ENCODE assay signal across 8 cellular contexts in genomic region chr5:132419517-132420468, GRCh38. TPM values are rescaled to one million over a fixed set of nuclear protein-coding genes. Genes with fewer than 3 reads are reported as not detected.
DNase-seq lines count a peak whose midpoint lies in the region; ATAC-seq and TF ChIP-seq lines count a peak whose summit lies in the region.

No MANE protein-coding gene starts in this region.

- TF ChIP-seq CTCF in astrocyte of the cerebellum (IDR thresholded peaks at IDR 0.05; ENCODE audit: low read depth, low read length, missing control alignments): peak; percentile 78

- no peaks in the 10 kb centered on the region for H3K9me3 ChIP-seq in right cardiac atrium (ENCODE audit: control insufficient read depth, low read length)

- peak overlapping the region; percentile 78 for H3K4me3 Mint-ChIP-seq in T-helper 1 cell treated with Interleukin-12 subunit alpha and Interleukin-12 subunit beta and Interleukin-4 antibody, amounts not matched to agents 30 μg/mL and 1 μg/mL, for 36 hours

- H3K4me1 Mint-ChIP-seq in T-helper 1 cell treated with Interleukin-12 subunit alpha and Interleukin-12 subunit beta and Interleukin-4 antibody, amounts not matched to agents 30 μg/mL and 1 μg/mL, for 36 hours (ENCODE audit: low read depth): peaks cover 78% of the 10 kb centered on the region

- H3K36me3 Mint-ChIP-seq in T-helper 1 cell treated with Interleukin-12 subunit alpha and Interleukin-12 subunit beta and Interleukin-4 antibody, amounts not matched to agents 30 μg/mL and 1 μg/mL, for 36 hours (ENCODE audit: low read depth): peaks cover 61% of the 10 kb centered on the region

- 27% methylated on average over 12 of the region's 12 CpGs for WGBS in right cardiac atrium

- H3K27me3 ChIP-seq in right cardiac atrium (ENCODE audit: control insufficient read depth, insufficient read depth): no peaks in the 10 kb centered on the region

- DNase-seq in AG08396 (ENCODE audit: low spot score) (peak; percentile 80), NCI-H128 (lab: John Stamatoyannopoulos, UW; ENCODE audit: unreplicated experiment) (peak; percentile 2), astrocyte of the cerebellum (ENCODE audit: low read depth) (peak; percentile 59), right cardiac atrium (peak; percentile 70 to 85 (median 83)), retina (peak; percentile 90)

- no peak overlapping the region for H3K4me3 ChIP-seq in astrocyte of the cerebellum (ENCODE audit: low read depth, low read length)
- no peak overlapping the region for H3K4me3 ChIP-seq in right cardiac atrium (ENCODE audit: low read length)

- peak overlapping the region; percentile 82 for H3K27ac ChIP-seq in right cardiac atrium (ENCODE audit: low read length)

- ATAC-seq in GM18907 (IDR thresholded peaks at IDR 0.05; ENCODE audit: unreplicated experiment) (peak; percentile 36), right cardiac atrium (peak; percentile 75 to 77), GM18858 (IDR thresholded peaks at IDR 0.05; ENCODE audit: unreplicated experiment) (no peak)

- intact Hi-C loops in right cardiac atrium (cut with DNase I): loop anchor here in 3 of 4 donors (2.0 to 10.0 kb wide), 3 partner anchors 55 to 75 kb away; no protein-coding TSS in a partner anchor

- H3K27me3 Mint-ChIP-seq in T-helper 1 cell treated with Interleukin-12 subunit alpha and Interleukin-12 subunit beta and Interleukin-4 antibody, amounts not matched to agents 30 μg/mL and 1 μg/mL, for 36 hours (ENCODE audit: low read depth): no peaks in the 10 kb centered on the region

- no peaks in the 10 kb centered on the region for H3K9me3 Mint-ChIP-seq in T-helper 1 cell treated with Interleukin-12 subunit alpha and Interleukin-12 subunit beta and Interleukin-4 antibody, amounts not matched to agents 30 μg/mL and 1 μg/mL, for 36 hours

- in situ Hi-C loops in astrocyte of the cerebellum (cut with HindIII; ENCODE audit: low sequenced_read_pairs): no loop called here

- H3K27ac Mint-ChIP-seq in T-helper 1 cell treated with Interleukin-12 subunit alpha and Interleukin-12 subunit beta and Interleukin-4 antibody, amounts not matched to agents 30 μg/mL and 1 μg/mL, for 36 hours: peak overlapping the region; percentile 90

- H3K4me1 ChIP-seq in right cardiac atrium (ENCODE audit: control insufficient read depth, insufficient read depth, low read length): peaks cover 42% of the 10 kb centered on the region

RNA-seq across cellular contexts. Expression of gene SLC22A5, which starts 50.3 kb away (rescaled TPM):
- total RNA-seq in right cardiac atrium: 10 to 100 TPM in 3 of 4 donors, 1 to 10 TPM in 1; 9.3 to 17.5 (median 14.4) TPM
- polyA plus RNA-seq in right cardiac atrium: 5.7 TPM

Comparison
In these comparisons a context has a peak if more than half of its experiments do, and no peak if none do; other contexts are left out.
1. DNase-seq: peak in every context shown above with its lines; median percentile 90 in retina; 83 in right cardiac atrium; 80 in AG08396; 59 in astrocyte of the cerebellum; 2 in NCI-H128.